13 cellular contexts compared by ENCODE assay signal in genomic region chr19:41637484-41637883, GRCh38.
"Had no signal": no experiment of that assay in that cellular context is flagged by ENCODE, and none has a peak within 500 bp of the region (broad histone marks: within the 10 kb centered on the region; RNA-seq: fewer than 3 reads in every experiment).

No MANE protein-coding gene starts in this region.

- H3K4me1 ChIP-seq: parathyroid adenoma, testis, vagina had no signal

- H3K4me3 ChIP-seq: testis, vagina had no signal

- H3K9me3 ChIP-seq: testis, vagina had no signal

- FAIRE-seq: TTC549 had no signal

- H3K36me3 ChIP-seq: vagina had no signal

- H3K27me3 ChIP-seq: testis, vagina had no signal

- ATAC-seq: stimulated activated naive CD8-positive, alpha-beta T cell treated with anti-CD3 and anti-CD28 coated beads, Interleukin-15, amount 100 ng/mL, for 72 hours had no signal

- H3K27ac ChIP-seq: parathyroid adenoma, testis, vagina had no signal

- DNase-seq: activated CD4-positive, alpha-beta T cell treated with anti-CD3 and anti-CD28 coated beads, Interleukin-2, amount 10 ng/mL, durations not matched to agents 7 days and 5 days; activated CD4-positive, CD25-positive, alpha-beta regulatory T cell; activated CD8-positive, alpha-beta memory T cell treated with anti-CD3 and anti-CD28 coated beads for 24 hours; amniotic stem cell; endodermal cell; hypothalamus; kidney glomerular epithelial cell; stimulated activated CD4-positive, alpha-beta T cell treated with anti-CD3 and anti-CD28 coated beads, Interleukin-4, amount 100 ng/mL, for 4 hours; stimulated activated naive CD8-positive, alpha-beta T cell treated with anti-CD3 and anti-CD28 coated beads, Interleukin-15, amount 100 ng/mL, for 72 hours; testis had no signal
